Comparison of ENCODE assay signal across 14 cellular contexts in the genomic region with DNA sequence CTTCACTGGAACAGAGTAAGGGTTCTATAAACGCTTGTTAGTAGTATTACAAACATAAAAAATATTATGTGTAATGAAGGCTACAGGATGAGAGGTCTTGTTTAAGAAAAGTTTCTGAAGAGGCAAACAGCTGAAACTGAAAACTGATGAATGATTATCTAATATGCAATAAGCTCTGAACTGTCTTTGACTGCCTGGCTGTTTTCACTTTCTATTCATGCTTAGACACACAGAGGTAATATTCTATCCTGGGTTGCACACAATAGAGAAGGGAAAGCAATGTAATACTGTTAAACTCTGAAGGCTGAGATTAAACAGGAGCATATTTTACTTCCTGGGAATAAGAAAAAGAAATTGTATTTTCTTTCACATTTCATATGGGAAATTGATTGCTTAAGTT.
DNase-seq lines count a peak whose midpoint lies in the region; ATAC-seq, FAIRE-seq and TF ChIP-seq lines count a peak whose summit lies in the region.
"Had no signal": no experiment of that assay in that cellular context is flagged by ENCODE, and none has a peak within 500 bp of the region (broad histone marks: within the 10 kb centered on the region; RNA-seq: fewer than 3 reads in every experiment).

No MANE protein-coding gene starts in this region.

- no peaks in the 10 kb centered on the region for H3K4me1 ChIP-seq in kidney (ENCODE audit: control insufficient read depth in 1 of 2, insufficient read depth in 1 of 2, low read depth in 1 of 2, low read length in 2 of 2)
- H3K4me1 ChIP-seq: suprapubic skin had no signal

- ATAC-seq in GM18511 (IDR thresholded peaks at IDR 0.05; ENCODE audit: unreplicated experiment) (peak; percentile 88), GM21360 (IDR thresholded peaks at IDR 0.05; ENCODE audit: unreplicated experiment) (peak; percentile 88), HG02938 (IDR thresholded peaks at IDR 0.05; ENCODE audit: unreplicated experiment) (peak; percentile 95), HG03521 (IDR thresholded peaks at IDR 0.05; ENCODE audit: unreplicated experiment) (peak; percentile 95)
- ATAC-seq: activated T-cell treated with anti-CD3 and anti-CD28 coated beads, Interleukin-2, amount 50 U/mL, for 72 hours had no signal

- H3K27ac ChIP-seq in kidney (ENCODE audit: low read depth in 2 of 2, low read length in 2 of 2): no peak overlapping the region
- H3K27ac ChIP-seq: KMS-11, suprapubic skin had no signal

- no peak for TF ChIP-seq CTCF in kidney (IDR thresholded peaks at IDR 0.05; ENCODE audit: borderline replicate concordance, extremely low read depth, insufficient read depth)

- DNase-seq in NCI-H774 (lab: John Stamatoyannopoulos, UW) (no peak), kidney (no peak), NCI-H2227 treated with DMSO at 0.1 percent for 48 hours (lab: John Stamatoyannopoulos, UW) (no peak), SK-N-DZ (ENCODE audit: low spot score) (no peak)
- DNase-seq: activated B cell treated with CpG ODN at 0.5 μM for 24 hours; activated T-cell treated with anti-CD3 and anti-CD28 coated beads, Interleukin-2, amount 50 U/mL, for 72 hours; midbrain had no signal

- no peak for FAIRE-seq in kidney (lab: Jason Lieb, UNC)
- FAIRE-seq: H54 had no signal

- H3K36me3 ChIP-seq in kidney (ENCODE audit: control insufficient read depth in 1 of 2, insufficient read depth in 2 of 2, low read length in 2 of 2): no peaks in the 10 kb centered on the region
- H3K36me3 ChIP-seq: suprapubic skin had no signal

- intact Hi-C loops in kidney (cut with DNase I): no loop called here

- no peak overlapping the region for H3K4me3 ChIP-seq in kidney (ENCODE audit: low read length in 2 of 2)
- H3K4me3 ChIP-seq: suprapubic skin had no signal

- no peak overlapping the region for H3K9ac ChIP-seq in kidney (ENCODE audit: low read length in 2 of 2)
- H3K9ac ChIP-seq: KMS-11 had no signal

- H3K9me3 ChIP-seq in kidney (ENCODE audit: control insufficient read depth in 1 of 2, low read length in 2 of 2): no peaks in the 10 kb centered on the region
- H3K9me3 ChIP-seq: suprapubic skin had no signal
